7 cellular contexts compared by ENCODE assay signal in genomic region chr20:47196091-47197081, GRCh38.
A peak's percentile ranks its signal among the peaks of the same experiment; 100 is the strongest.
DNase-seq lines count a peak whose midpoint lies in the region; ATAC-seq and TF ChIP-seq lines count a peak whose summit lies in the region.

No MANE protein-coding gene starts in this region.

- DNase-seq in GM12864 (ENCODE audit: low read depth): peak; percentile 33
- no peak for DNase-seq in LNCaP clone FGC (ENCODE audit: low read depth)
- DNase-seq in activated naive CD4-positive, alpha-beta T cell treated with anti-CD3 and anti-CD28 coated beads, Interleukin-2, amount 10 ng/mL, durations not matched to agents 7 days and 5 days: peak; percentile 85
- peak; percentile 89 for DNase-seq in Right ventricle myocardium inferior (ENCODE audit: missing footprints)
- DNase-seq in posterior vena cava (ENCODE audit: low spot score): peak; percentile 91
- DNase-seq in upper lobe of right lung: peak; percentile 87

- no peak overlapping the region for H3K4me3 ChIP-seq in GM12864 (ENCODE audit: low read depth, low read length)
- no peak overlapping the region for H3K4me3 ChIP-seq in LNCaP clone FGC (ENCODE audit: low read depth, low read length)
- H3K4me3 ChIP-seq in upper lobe of right lung: no peak overlapping the region

- CTCF ChIA-PET in activated naive CD4-positive, alpha-beta T cell treated with anti-CD3 and anti-CD28 coated beads, Interleukin-2, amount 10 ng/mL, durations not matched to agents 7 days and 5 days (lab: Charles Lee): interaction anchor here (0.6 to 4.7 kb wide), 15 partner anchors 9 to 1424 kb away, joined by 3 to 58 read pairs (median 3); no protein-coding TSS in a partner anchor

- H3K27ac ChIP-seq in upper lobe of right lung: no peak overlapping the region

- no peaks in the 10 kb centered on the region for H3K36me3 Mint-ChIP-seq in activated naive CD4-positive, alpha-beta T cell treated with anti-CD3 and anti-CD28 coated beads, Interleukin-2, amount 10 ng/mL, durations not matched to agents 7 days and 5 days

- H3K27me3 ChIP-seq in upper lobe of right lung: no peaks in the 10 kb centered on the region

- H3K9me3 ChIP-seq in upper lobe of right lung: no peaks in the 10 kb centered on the region

- TF ChIP-seq CTCF in GM12864 (IDR thresholded peaks at IDR 0.05; ENCODE audit: low read depth, low read length, missing control alignments) (peak; percentile 91), LNCaP clone FGC (IDR thresholded peaks at IDR 0.05; ENCODE audit: control insufficient read depth, extremely low read depth, insufficient read depth) (peak; percentile 95), upper lobe of right lung (IDR thresholded peaks at IDR 0.05) (peak; percentile 96)

- intact Hi-C loops in Right ventricle myocardium inferior (cut with DNase I): loop anchor here (1.0 to 5.0 kb wide), 2 partner anchors 188 to 426 kb away; no protein-coding TSS in a partner anchor
- intact Hi-C loops in posterior vena cava (cut with DNase I): loop anchor here (1.0 to 5.0 kb wide), 2 partner anchors 33 to 186 kb away; no protein-coding TSS in a partner anchor
- intact Hi-C loops in upper lobe of right lung (cut with DNase I): no loop called here

- H3K27me3 Mint-ChIP-seq in activated naive CD4-positive, alpha-beta T cell treated with anti-CD3 and anti-CD28 coated beads, Interleukin-2, amount 10 ng/mL, durations not matched to agents 7 days and 5 days: peaks cover 27% of the 10 kb centered on the region

- H3K4me1 Mint-ChIP-seq in activated naive CD4-positive, alpha-beta T cell treated with anti-CD3 and anti-CD28 coated beads, Interleukin-2, amount 10 ng/mL, durations not matched to agents 7 days and 5 days: peaks cover 12% of the 10 kb centered on the region

- H3K36me3 ChIP-seq in upper lobe of right lung: no peaks in the 10 kb centered on the region

- no peaks in the 10 kb centered on the region for H3K4me1 ChIP-seq in upper lobe of right lung

- H3K9me3 Mint-ChIP-seq in activated naive CD4-positive, alpha-beta T cell treated with anti-CD3 and anti-CD28 coated beads, Interleukin-2, amount 10 ng/mL, durations not matched to agents 7 days and 5 days: no peaks in the 10 kb centered on the region

- H3K27ac Mint-ChIP-seq in activated naive CD4-positive, alpha-beta T cell treated with anti-CD3 and anti-CD28 coated beads, Interleukin-2, amount 10 ng/mL, durations not matched to agents 7 days and 5 days: no peak overlapping the region

- ATAC-seq in SK-N-SH treated with all-trans-retinoic acid at 6 μM for 48 hours (peak; percentile 94), Right ventricle myocardium inferior (peak; percentile 76), upper lobe of right lung (peak; percentile 96)

- no peak overlapping the region for H3K4me3 Mint-ChIP-seq in activated naive CD4-positive, alpha-beta T cell treated with anti-CD3 and anti-CD28 coated beads, Interleukin-2, amount 10 ng/mL, durations not matched to agents 7 days and 5 days

TF ChIP-seq in SK-N-SH treated with all-trans-retinoic acid at 6 μM for 48 hours, 23 proteins besides CTCF, POLR2A, EP300 and RAD21:
- TF ChIP-seq ZNF8 (CRISPR knock-in tag; IDR thresholded peaks at IDR 0.05) (no peak), ZFP3 (CRISPR knock-in tag; IDR thresholded peaks at IDR 0.05) (no peak), CSRNP3 (CRISPR knock-in tag; IDR thresholded peaks at IDR 0.05) (no peak), POU6F1 (CRISPR knock-in tag; IDR thresholded peaks at IDR 0.05; ENCODE audit: borderline replicate concordance, low read depth) (no peak), ZC3H10 (CRISPR knock-in tag; IDR thresholded peaks at IDR 0.05) (no peak), CREB5 (CRISPR knock-in tag; IDR thresholded peaks at IDR 0.05; ENCODE audit: low read depth) (no peak), BACH2 (CRISPR knock-in tag; IDR thresholded peaks at IDR 0.05; ENCODE audit: borderline replicate concordance) (no peak), OSR1 (CRISPR knock-in tag; IDR thresholded peaks at IDR 0.05) (no peak), SNAI2 (CRISPR knock-in tag; IDR thresholded peaks at IDR 0.05) (no peak), RARB (CRISPR knock-in tag; IDR thresholded peaks at IDR 0.05) (no peak), CSDC2 (CRISPR knock-in tag; IDR thresholded peaks at IDR 0.05) (no peak), ZNF565 (CRISPR knock-in tag; conservative IDR thresholded peaks at IDR 0.05; ENCODE audit: low read depth) (no peak), ZNF70 (CRISPR knock-in tag; IDR thresholded peaks at IDR 0.05) (no peak)
TF ChIP-seq in SK-N-SH treated with all-trans-retinoic acid at 6 μM for 48 hours: peak in this region for 0.
